In genomic region chr12:32534698-32535097, GRCh38 we compare ENCODE assay signal across 1 cellular context.
TF ChIP-seq lines count a peak whose summit lies in the region.

No MANE protein-coding gene starts in this region.

TF ChIP-seq in GM23338, 12 proteins besides CTCF, POLR2A, EP300 and RAD21 (continued from another document):
- TF ChIP-seq, protein P1, sequence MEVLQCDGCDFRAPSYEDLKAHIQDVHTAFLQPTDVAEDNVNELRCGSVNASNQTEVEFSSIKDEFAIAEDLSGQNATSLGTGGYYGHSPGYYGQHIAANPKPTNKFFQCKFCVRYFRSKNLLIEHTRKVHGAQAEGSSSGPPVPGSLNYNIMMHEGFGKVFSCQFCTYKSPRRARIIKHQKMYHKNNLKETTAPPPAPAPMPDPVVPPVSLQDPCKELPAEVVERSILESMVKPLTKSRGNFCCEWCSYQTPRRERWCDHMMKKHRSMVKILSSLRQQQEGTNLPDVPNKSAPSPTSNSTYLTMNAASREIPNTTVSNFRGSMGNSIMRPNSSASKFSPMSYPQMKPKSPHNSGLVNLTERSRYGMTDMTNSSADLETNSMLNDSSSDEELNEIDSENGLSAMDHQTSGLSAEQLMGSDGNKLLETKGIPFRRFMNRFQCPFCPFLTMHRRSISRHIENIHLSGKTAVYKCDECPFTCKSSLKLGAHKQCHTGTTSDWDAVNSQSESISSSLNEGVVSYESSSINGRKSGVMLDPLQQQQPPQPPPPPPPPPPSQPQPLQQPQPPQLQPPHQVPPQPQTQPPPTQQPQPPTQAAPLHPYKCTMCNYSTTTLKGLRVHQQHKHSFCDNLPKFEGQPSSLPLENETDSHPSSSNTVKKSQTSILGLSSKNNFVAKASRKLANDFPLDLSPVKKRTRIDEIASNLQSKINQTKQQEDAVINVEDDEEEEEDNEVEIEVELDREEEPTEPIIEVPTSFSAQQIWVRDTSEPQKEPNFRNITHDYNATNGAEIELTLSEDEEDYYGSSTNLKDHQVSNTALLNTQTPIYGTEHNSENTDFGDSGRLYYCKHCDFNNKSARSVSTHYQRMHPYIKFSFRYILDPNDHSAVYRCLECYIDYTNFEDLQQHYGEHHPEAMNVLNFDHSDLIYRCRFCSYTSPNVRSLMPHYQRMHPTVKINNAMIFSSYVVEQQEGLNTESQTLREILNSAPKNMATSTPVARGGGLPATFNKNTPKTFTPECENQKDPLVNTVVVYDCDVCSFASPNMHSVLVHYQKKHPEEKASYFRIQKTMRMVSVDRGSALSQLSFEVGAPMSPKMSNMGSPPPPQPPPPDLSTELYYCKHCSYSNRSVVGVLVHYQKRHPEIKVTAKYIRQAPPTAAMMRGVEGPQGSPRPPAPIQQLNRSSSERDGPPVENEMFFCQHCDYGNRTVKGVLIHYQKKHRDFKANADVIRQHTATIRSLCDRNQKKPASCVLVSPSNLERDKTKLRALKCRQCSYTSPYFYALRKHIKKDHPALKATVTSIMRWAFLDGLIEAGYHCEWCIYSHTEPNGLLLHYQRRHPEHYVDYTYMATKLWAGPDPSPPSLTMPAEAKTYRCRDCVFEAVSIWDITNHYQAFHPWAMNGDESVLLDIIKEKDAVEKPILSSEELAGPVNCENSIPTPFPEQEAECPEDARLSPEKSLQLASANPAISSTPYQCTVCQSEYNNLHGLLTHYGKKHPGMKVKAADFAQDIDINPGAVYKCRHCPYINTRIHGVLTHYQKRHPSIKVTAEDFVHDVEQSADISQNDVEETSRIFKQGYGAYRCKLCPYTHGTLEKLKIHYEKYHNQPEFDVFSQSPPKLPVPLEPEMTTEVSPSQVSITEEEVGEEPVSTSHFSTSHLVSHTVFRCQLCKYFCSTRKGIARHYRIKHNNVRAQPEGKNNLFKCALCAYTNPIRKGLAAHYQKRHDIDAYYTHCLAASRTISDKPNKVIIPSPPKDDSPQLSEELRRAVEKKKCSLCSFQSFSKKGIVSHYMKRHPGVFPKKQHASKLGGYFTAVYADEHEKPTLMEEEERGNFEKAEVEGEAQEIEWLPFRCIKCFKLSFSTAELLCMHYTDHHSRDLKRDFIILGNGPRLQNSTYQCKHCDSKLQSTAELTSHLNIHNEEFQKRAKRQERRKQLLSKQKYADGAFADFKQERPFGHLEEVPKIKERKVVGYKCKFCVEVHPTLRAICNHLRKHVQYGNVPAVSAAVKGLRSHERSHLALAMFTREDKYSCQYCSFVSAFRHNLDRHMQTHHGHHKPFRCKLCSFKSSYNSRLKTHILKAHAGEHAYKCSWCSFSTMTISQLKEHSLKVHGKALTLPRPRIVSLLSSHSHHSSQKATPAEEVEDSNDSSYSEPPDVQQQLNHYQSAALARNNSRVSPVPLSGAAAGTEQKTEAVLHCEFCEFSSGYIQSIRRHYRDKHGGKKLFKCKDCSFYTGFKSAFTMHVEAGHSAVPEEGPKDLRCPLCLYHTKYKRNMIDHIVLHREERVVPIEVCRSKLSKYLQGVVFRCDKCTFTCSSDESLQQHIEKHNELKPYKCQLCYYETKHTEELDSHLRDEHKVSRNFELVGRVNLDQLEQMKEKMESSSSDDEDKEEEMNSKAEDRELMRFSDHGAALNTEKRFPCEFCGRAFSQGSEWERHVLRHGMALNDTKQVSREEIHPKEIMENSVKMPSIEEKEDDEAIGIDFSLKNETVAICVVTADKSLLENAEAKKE (CRISPR knock-in tag; IDR thresholded peaks at IDR 0.05): no peak
- TF ChIP-seq ZNF331 (CRISPR knock-in tag; IDR thresholded peaks at IDR 0.05; ENCODE audit: low read depth) (no peak), NANOG (IDR thresholded peaks at IDR 0.05; ENCODE audit: borderline replicate concordance) (no peak), ETS1 (IDR thresholded peaks at IDR 0.05) (no peak), STAT1 (IDR thresholded peaks at IDR 0.05; ENCODE audit: unreplicated experiment) (no peak), ZNF114 (CRISPR knock-in tag; IDR thresholded peaks at IDR 0.05) (no peak), EZH2 (IDR thresholded peaks at IDR 0.05; ENCODE audit: low read depth, unreplicated experiment) (no peak)
- TF ChIP-seq, protein P2, sequence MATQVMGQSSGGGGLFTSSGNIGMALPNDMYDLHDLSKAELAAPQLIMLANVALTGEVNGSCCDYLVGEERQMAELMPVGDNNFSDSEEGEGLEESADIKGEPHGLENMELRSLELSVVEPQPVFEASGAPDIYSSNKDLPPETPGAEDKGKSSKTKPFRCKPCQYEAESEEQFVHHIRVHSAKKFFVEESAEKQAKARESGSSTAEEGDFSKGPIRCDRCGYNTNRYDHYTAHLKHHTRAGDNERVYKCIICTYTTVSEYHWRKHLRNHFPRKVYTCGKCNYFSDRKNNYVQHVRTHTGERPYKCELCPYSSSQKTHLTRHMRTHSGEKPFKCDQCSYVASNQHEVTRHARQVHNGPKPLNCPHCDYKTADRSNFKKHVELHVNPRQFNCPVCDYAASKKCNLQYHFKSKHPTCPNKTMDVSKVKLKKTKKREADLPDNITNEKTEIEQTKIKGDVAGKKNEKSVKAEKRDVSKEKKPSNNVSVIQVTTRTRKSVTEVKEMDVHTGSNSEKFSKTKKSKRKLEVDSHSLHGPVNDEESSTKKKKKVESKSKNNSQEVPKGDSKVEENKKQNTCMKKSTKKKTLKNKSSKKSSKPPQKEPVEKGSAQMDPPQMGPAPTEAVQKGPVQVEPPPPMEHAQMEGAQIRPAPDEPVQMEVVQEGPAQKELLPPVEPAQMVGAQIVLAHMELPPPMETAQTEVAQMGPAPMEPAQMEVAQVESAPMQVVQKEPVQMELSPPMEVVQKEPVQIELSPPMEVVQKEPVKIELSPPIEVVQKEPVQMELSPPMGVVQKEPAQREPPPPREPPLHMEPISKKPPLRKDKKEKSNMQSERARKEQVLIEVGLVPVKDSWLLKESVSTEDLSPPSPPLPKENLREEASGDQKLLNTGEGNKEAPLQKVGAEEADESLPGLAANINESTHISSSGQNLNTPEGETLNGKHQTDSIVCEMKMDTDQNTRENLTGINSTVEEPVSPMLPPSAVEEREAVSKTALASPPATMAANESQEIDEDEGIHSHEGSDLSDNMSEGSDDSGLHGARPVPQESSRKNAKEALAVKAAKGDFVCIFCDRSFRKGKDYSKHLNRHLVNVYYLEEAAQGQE (IDR thresholded peaks at IDR 0.05; ENCODE audit: unreplicated experiment): no peak
